ENCODE assay signal across 14 cellular contexts in genomic region chr2:70480468-70480867, GRCh38.
"Had no signal": no experiment of that assay in that cellular context is flagged by ENCODE, and none has a peak within 500 bp of the region (broad histone marks: within the 10 kb centered on the region; RNA-seq: fewer than 3 reads in every experiment).

No MANE protein-coding gene starts in this region.

- H3K4me3 ChIP-seq: cardiac muscle cell, gastrocnemius medialis, left ventricle myocardium inferior, stomach, thoracic aorta had no signal

- ATAC-seq: activated T-helper 17 cell treated with anti-CD3 and anti-CD28 coated beads, Interleukin-2, amount 50 U/mL, for 72 hours; gastrocnemius medialis; WTC11 had no signal

- H3K4me1 ChIP-seq: gastrocnemius medialis, left ventricle myocardium inferior had no signal

- H3K27me3 ChIP-seq: cardiac muscle cell, stomach had no signal

- H3K36me3 ChIP-seq: cardiac muscle cell, gastrocnemius medialis, left ventricle myocardium inferior, stomach, thoracic aorta had no signal

- DNase-seq: activated CD4-positive, alpha-beta T cell treated with anti-CD3 and anti-CD28 coated beads, Interleukin-2, amount 50 U/mL, for 1 hour; activated naive CD4-positive, alpha-beta T cell treated with anti-CD3 and anti-CD28 coated beads for 36 hours; activated T-cell treated with anti-CD3 and anti-CD28 coated beads for 4 hours; effector CD4-positive, alpha-beta T cell; gastrocnemius medialis; left ventricle myocardium inferior; stimulated activated CD4-positive, alpha-beta T cell treated with anti-CD3 and anti-CD28 coated beads, Interleukin-12 subunit alpha, Interleukin-12 subunit beta, amount 100 ng/mL, for 4 hours; stimulated activated CD4-positive, alpha-beta T cell treated with anti-CD3 and anti-CD28 coated beads, Interleukin-4, amount 100 ng/mL, for 1 hour; stimulated activated CD8-positive, alpha-beta memory T cell treated with anti-CD3 and anti-CD28 coated beads, Interleukin-4, amount 100 ng/mL, for 48 hours; stomach had no signal

- H3K27ac ChIP-seq: cardiac muscle cell, gastrocnemius medialis, left ventricle myocardium inferior, stomach, thoracic aorta had no signal

- H3K9me3 ChIP-seq: gastrocnemius medialis, left ventricle myocardium inferior, thoracic aorta had no signal
